ENCODE assay signal across 10 cellular contexts in the genomic region with DNA sequence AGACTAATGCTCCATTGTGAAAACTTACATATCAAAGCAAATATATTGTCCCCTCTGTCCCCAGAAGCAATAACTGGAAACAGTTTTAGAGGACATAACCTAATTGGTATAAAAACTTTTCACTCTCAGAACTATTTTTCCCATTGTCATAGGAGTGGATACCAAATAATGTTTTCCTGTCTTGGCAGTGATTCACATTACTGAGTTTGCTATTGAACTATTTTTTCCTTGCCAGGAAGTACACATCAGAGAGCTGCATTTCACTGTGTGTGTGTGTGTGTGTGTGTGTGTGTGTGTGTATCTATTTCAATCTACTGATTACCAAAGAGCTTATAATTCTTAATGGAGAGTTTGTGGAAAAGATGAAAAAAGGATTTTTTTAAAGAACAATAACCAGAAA. TPM values are rescaled to one million over a fixed set of nuclear protein-coding genes. Genes with fewer than 3 reads are reported as not detected.
DNase-seq lines count a peak whose midpoint lies in the region; TF ChIP-seq lines count a peak whose summit lies in the region.
"Had no signal": no experiment of that assay in that cellular context is flagged by ENCODE, and none has a peak within 500 bp of the region (broad histone marks: within the 10 kb centered on the region; RNA-seq: fewer than 3 reads in every experiment).

No MANE protein-coding gene starts in this region.

- H3K27me3 Mint-ChIP-seq in activated CD4-positive, alpha-beta memory T cell treated with anti-CD3 and anti-CD28 coated beads for 36 hours, result peaks cover 20% of the 10 kb centered on the region
- H3K27me3 Mint-ChIP-seq in activated T-helper 1 cell treated with anti-CD3 and anti-CD28 coated beads, Interleukin-12 subunit alpha, Interleukin-12 subunit beta, Interleukin-2, Interleukin-4 antibody, amounts not matched to agents 30 ng/mL and 10 ng/mL and 1 ng/mL, durations not matched to agents 14 hours and 24 hours and 36 hours (ENCODE audit: insufficient read depth), result peaks cover 42% of the 10 kb centered on the region

- peaks cover 0 to 80% (median 61%) of the 10 kb centered on the region in 4 donors for H3K4me1 ChIP-seq in sigmoid colon

- H3K27ac ChIP-seq in sigmoid colon, result peak overlapping the region; percentile 60 to 96 (median 76)

- CTCF ChIA-PET in activated CD4-positive, alpha-beta memory T cell treated with anti-CD3 and anti-CD28 coated beads for 36 hours (lab: Charles Lee), result interaction anchor here (0.9 kb wide), 1 partner anchor 50 kb away, joined by 3 read pairs; no protein-coding TSS in a partner anchor

- no peaks in the 10 kb centered on the region for H3K36me3 ChIP-seq in sigmoid colon

- no peaks in the 10 kb centered on the region for H3K36me3 Mint-ChIP-seq in activated CD4-positive, alpha-beta memory T cell treated with anti-CD3 and anti-CD28 coated beads for 36 hours
- H3K36me3 Mint-ChIP-seq in activated T-helper 1 cell treated with anti-CD3 and anti-CD28 coated beads, Interleukin-12 subunit alpha, Interleukin-12 subunit beta, Interleukin-2, Interleukin-4 antibody, amounts not matched to agents 30 ng/mL and 10 ng/mL and 1 ng/mL, durations not matched to agents 14 hours and 24 hours and 36 hours (ENCODE audit: low read depth), result no peaks in the 10 kb centered on the region

- no peak for TF ChIP-seq POLR2A in sigmoid colon (IDR thresholded peaks at IDR 0.05)

- POLR2A ChIA-PET in activated CD4-positive, alpha-beta memory T cell treated with anti-CD3 and anti-CD28 coated beads for 36 hours (lab: Charles Lee), result no interaction called here

- TF ChIP-seq CTCF in sigmoid colon (IDR thresholded peaks at IDR 0.05), result no peak

- peaks cover 40% of the 10 kb centered on the region for H3K4me1 Mint-ChIP-seq in activated CD4-positive, alpha-beta memory T cell treated with anti-CD3 and anti-CD28 coated beads for 36 hours (ENCODE audit: low read depth)
- peaks cover 21% of the 10 kb centered on the region for H3K4me1 Mint-ChIP-seq in activated T-helper 1 cell treated with anti-CD3 and anti-CD28 coated beads, Interleukin-12 subunit alpha, Interleukin-12 subunit beta, Interleukin-2, Interleukin-4 antibody, amounts not matched to agents 30 ng/mL and 10 ng/mL and 1 ng/mL, durations not matched to agents 14 hours and 24 hours and 36 hours (ENCODE audit: low read depth)

- no peaks in the 10 kb centered on the region for H3K27me3 ChIP-seq in sigmoid colon

- no peak for TF ChIP-seq EP300 in sigmoid colon (IDR thresholded peaks at IDR 0.05)

- no peak overlapping the region for H3K4me3 ChIP-seq in sigmoid colon

- intact Hi-C loops in activated CD4-positive, alpha-beta memory T cell treated with anti-CD3 and anti-CD28 coated beads for 36 hours (cut with micrococcal nuclease), result loop anchor here (5.0 to 10.0 kb wide), 2 partner anchors 87 to 190 kb away; no protein-coding TSS in a partner anchor
- intact Hi-C loops in sigmoid colon (cut with DNase I), result no loop called here
- intact Hi-C loops in activated T-helper 1 cell treated with anti-CD3 and anti-CD28 coated beads, Interleukin-12 subunit alpha, Interleukin-12 subunit beta, Interleukin-2, Interleukin-4 antibody, amounts not matched to agents 30 ng/mL and 10 ng/mL and 1 ng/mL, durations not matched to agents 14 hours and 24 hours and 36 hours (cut with micrococcal nuclease), result no loop called here

- H3K9me3 ChIP-seq in sigmoid colon, result no peaks in the 10 kb centered on the region

- peak overlapping the region; percentile 71 for H3K27ac Mint-ChIP-seq in activated CD4-positive, alpha-beta memory T cell treated with anti-CD3 and anti-CD28 coated beads for 36 hours
- no peak overlapping the region for H3K27ac Mint-ChIP-seq in activated T-helper 1 cell treated with anti-CD3 and anti-CD28 coated beads, Interleukin-12 subunit alpha, Interleukin-12 subunit beta, Interleukin-2, Interleukin-4 antibody, amounts not matched to agents 30 ng/mL and 10 ng/mL and 1 ng/mL, durations not matched to agents 14 hours and 24 hours and 36 hours

- H3K9me3 Mint-ChIP-seq in activated CD4-positive, alpha-beta memory T cell treated with anti-CD3 and anti-CD28 coated beads for 36 hours, result no peaks in the 10 kb centered on the region
- no peaks in the 10 kb centered on the region for H3K9me3 Mint-ChIP-seq in activated T-helper 1 cell treated with anti-CD3 and anti-CD28 coated beads, Interleukin-12 subunit alpha, Interleukin-12 subunit beta, Interleukin-2, Interleukin-4 antibody, amounts not matched to agents 30 ng/mL and 10 ng/mL and 1 ng/mL, durations not matched to agents 14 hours and 24 hours and 36 hours

- peak; percentile 29 for DNase-seq in ELR (ENCODE audit: low read depth)
- DNase-seq in activated CD4-positive, alpha-beta memory T cell treated with anti-CD3 and anti-CD28 coated beads for 36 hours, result no peak
- DNase-seq in glomerular endothelial cell (ENCODE audit: extremely low read depth, low read depth, low spot score), result peak; percentile 73
- no peak for DNase-seq in sigmoid colon
- DNase-seq in NCI-H1930 (lab: John Stamatoyannopoulos, UW), result no peak
- no peak for DNase-seq in activated T-helper 1 cell treated with anti-CD3 and anti-CD28 coated beads, Interleukin-12 subunit alpha, Interleukin-12 subunit beta, Interleukin-2, Interleukin-4 antibody, amounts not matched to agents 30 ng/mL and 10 ng/mL and 1 ng/mL, durations not matched to agents 14 hours and 24 hours and 36 hours (ENCODE audit: low spot score)
- no peak for DNase-seq in NCI-H2029 treated with DMSO at 0.1 percent for 48 hours (lab: John Stamatoyannopoulos, UW)
- no peak for DNase-seq in activated gamma-delta T cell treated with Interleukin-2 at 50 U/mL for 16 hours
- DNase-seq: cerebellar nuclear complex, NCI-H2227 treated with DMSO at 0.1 percent for 48 hours had no signal

- no peak overlapping the region for H3K4me3 Mint-ChIP-seq in activated CD4-positive, alpha-beta memory T cell treated with anti-CD3 and anti-CD28 coated beads for 36 hours
- H3K4me3 Mint-ChIP-seq in activated T-helper 1 cell treated with anti-CD3 and anti-CD28 coated beads, Interleukin-12 subunit alpha, Interleukin-12 subunit beta, Interleukin-2, Interleukin-4 antibody, amounts not matched to agents 30 ng/mL and 10 ng/mL and 1 ng/mL, durations not matched to agents 14 hours and 24 hours and 36 hours, result no peak overlapping the region

RNA-seq across cellular contexts. Expression of gene AKAP12, which starts 45.4 kb away (rescaled TPM):
- 1 to 10 TPM; 3.6 to 3.8 TPM for total RNA-seq in activated CD4-positive, alpha-beta memory T cell treated with anti-CD3 and anti-CD28 coated beads for 36 hours
- total RNA-seq in glomerular endothelial cell (404 and 411 TPM in 2 replicates), sigmoid colon (100 to 1,000 TPM; 133 to 244 (median 209) TPM)
- 10 to 100 TPM in 1 of 3 donors, 1 to 10 TPM in 2; 1.2 to 17.2 (median 9.0) TPM for polyA plus RNA-seq in sigmoid colon
- total RNA-seq in activated T-helper 1 cell treated with anti-CD3 and anti-CD28 coated beads, Interleukin-12 subunit alpha, Interleukin-12 subunit beta, Interleukin-2, Interleukin-4 antibody, amounts not matched to agents 30 ng/mL and 10 ng/mL and 1 ng/mL, durations not matched to agents 14 hours and 24 hours and 36 hours, result 0.47 and 0.78 TPM in 2 replicates

Comparison
In these comparisons a context has a peak if more than half of its experiments do, and no peak if none do; other contexts are left out.
1. DNase-seq: peak in ELR (single experiment) and glomerular endothelial cell (single experiment); none in activated CD4-positive, alpha-beta memory T cell treated with anti-CD3 and anti-CD28 coated beads for 36 hours (single experiment), sigmoid colon (single experiment), NCI-H1930 (0 of 2), activated T-helper 1 cell treated with anti-CD3 and anti-CD28 coated beads, Interleukin-12 subunit alpha, Interleukin-12 subunit beta, Interleukin-2, Interleukin-4 antibody, amounts not matched to agents 30 ng/mL and 10 ng/mL and 1 ng/mL, durations not matched to agents 14 hours and 24 hours and 36 hours (single experiment), NCI-H2029 treated with DMSO at 0.1 percent for 48 hours (single experiment) and activated gamma-delta T cell treated with Interleukin-2 at 50 U/mL for 16 hours (single experiment).
2. RNA of gene AKAP12, which starts 45.4 kb away (total RNA-seq): 404 to 411 TPM in glomerular endothelial cell and 133 to 244 TPM in sigmoid colon; 3.6 to 3.8 TPM in activated CD4-positive, alpha-beta memory T cell treated with anti-CD3 and anti-CD28 coated beads for 36 hours and 0.47 to 0.78 TPM in activated T-helper 1 cell treated with anti-CD3 and anti-CD28 coated beads, Interleukin-12 subunit alpha, Interleukin-12 subunit beta, Interleukin-2, Interleukin-4 antibody, amounts not matched to agents 30 ng/mL and 10 ng/mL and 1 ng/mL, durations not matched to agents 14 hours and 24 hours and 36 hours; every median in the first group is over 10 times any median in the second.